Comparison of ENCODE assay signal across 25 cellular contexts in genomic region chr11:2135648-2136201, GRCh38. TPM values are rescaled to one million over a fixed set of nuclear protein-coding genes. Genes with fewer than 3 reads are reported as not detected.
DNase-seq lines count a peak whose midpoint lies in the region; ATAC-seq, FAIRE-seq and TF ChIP-seq lines count a peak whose summit lies in the region.
"Had no signal": no experiment of that assay in that cellular context is flagged by ENCODE, and none has a peak within 500 bp of the region (broad histone marks: within the 10 kb centered on the region; RNA-seq: fewer than 3 reads in every experiment).

No MANE protein-coding gene starts in this region.

- ATAC-seq in Right ventricle myocardium superior (ENCODE audit: poor library complexity) (no peak), Right ventricle myocardium inferior (no peak)
- ATAC-seq: activated CD8-positive, alpha-beta T cell treated with anti-CD3 and anti-CD28 coated beads, Interleukin-2, amount 10 ng/mL, durations not matched to agents 7 days and 5 days; natural killer cell had no signal

- H3K36me3 Mint-ChIP-seq in glutamatergic neuron (ENCODE audit: unreplicated experiment) (peaks cover 10% of the 10 kb centered on the region), nephron (ENCODE audit: low read depth) (peaks cover 47% of the 10 kb centered on the region), type B pancreatic cell (peaks cover 21% of the 10 kb centered on the region)
- H3K36me3 Mint-ChIP-seq: natural killer cell had no signal

- peaks cover 14% of the 10 kb centered on the region for H3K27me3 Mint-ChIP-seq in glutamatergic neuron (ENCODE audit: unreplicated experiment)
- peaks cover 80% of the 10 kb centered on the region for H3K27me3 Mint-ChIP-seq in nephron (ENCODE audit: low read depth)
- peaks cover 37% of the 10 kb centered on the region for H3K27me3 Mint-ChIP-seq in type B pancreatic cell

- DNase-seq in Right ventricle myocardium superior (peak; percentile 40), Right ventricle myocardium inferior (ENCODE audit: missing footprints) (no peak), glutamatergic neuron (peak; percentile 7), type B pancreatic cell (ENCODE audit: extremely low spot score, unreplicated experiment) (no peak), NCI-H774 (lab: John Stamatoyannopoulos, UW) (no peak), D721Med (ENCODE audit: insufficient read length, low spot score) (no peak)
- no peak for DNase-seq in activated CD4-positive, CD25-positive, alpha-beta regulatory T cell (lab: John Stamatoyannopoulos, UW)
- DNase-seq: activated CD8-positive, alpha-beta T cell treated with anti-CD3 and anti-CD28 coated beads, Interleukin-2, amount 10 ng/mL, durations not matched to agents 7 days and 5 days; activated naive CD4-positive, alpha-beta T cell treated with anti-CD3 and anti-CD28 coated beads, Interleukin-2, amount 50 U/mL, for 16 hours; activated T-cell treated with anti-CD3 and anti-CD28 coated beads, Interleukin-2, amount 50 U/mL, for 48 hours; DMS 273 treated with DMSO at 0.1 percent for 48 hours; HFFc6; IMR-90; natural killer cell; NCI-H2081 treated with DMSO at 0.1 percent for 48 hours; NK-92 treated with Interleukin-12 subunit alpha and Interleukin-12 subunit beta, amount 100 ng/mL, for 24 hours had no signal

- FAIRE-seq in D721Med (lab: Jason Lieb, UNC): no peak
- FAIRE-seq: A204.1, astrocyte, colon, endometrium, G401.6 had no signal

- H3K27ac Mint-ChIP-seq in glutamatergic neuron (ENCODE audit: unreplicated experiment) (no peak overlapping the region), nephron (peak overlapping the region; percentile 55 to 90 (median 69)), type B pancreatic cell (peak overlapping the region; percentile 81)
- H3K27ac Mint-ChIP-seq: activated CD8-positive, alpha-beta T cell treated with anti-CD3 and anti-CD28 coated beads, Interleukin-2, amount 10 ng/mL, durations not matched to agents 7 days and 5 days; HFFc6; natural killer cell had no signal

- peaks cover 9% of the 10 kb centered on the region for H3K4me1 Mint-ChIP-seq in glutamatergic neuron (ENCODE audit: low read depth, unreplicated experiment)
- peaks cover 31% of the 10 kb centered on the region for H3K4me1 Mint-ChIP-seq in nephron
- H3K4me1 Mint-ChIP-seq in type B pancreatic cell (ENCODE audit: unreplicated experiment): peaks cover 3% of the 10 kb centered on the region

- no peak overlapping the region for H3K4me3 Mint-ChIP-seq in glutamatergic neuron (ENCODE audit: unreplicated experiment)
- H3K4me3 Mint-ChIP-seq in nephron: peak overlapping the region; percentile 93 to 96 (median 95)
- peak overlapping the region; percentile 89 for H3K4me3 Mint-ChIP-seq in type B pancreatic cell
- H3K4me3 Mint-ChIP-seq: activated CD8-positive, alpha-beta T cell treated with anti-CD3 and anti-CD28 coated beads, Interleukin-2, amount 10 ng/mL, durations not matched to agents 7 days and 5 days; HFFc6 had no signal

- H3K9me3 Mint-ChIP-seq in glutamatergic neuron (ENCODE audit: unreplicated experiment): peaks cover 8% of the 10 kb centered on the region
- H3K9me3 Mint-ChIP-seq in nephron: no peaks in the 10 kb centered on the region
- H3K9me3 Mint-ChIP-seq in type B pancreatic cell: no peaks in the 10 kb centered on the region
- H3K9me3 Mint-ChIP-seq: HFFc6, natural killer cell had no signal

- no peak for TF ChIP-seq CTCF in glutamatergic neuron (IDR thresholded peaks at IDR 0.05; ENCODE audit: partially characterized antibody, unreplicated experiment)
- TF ChIP-seq CTCF in nephron (IDR thresholded peaks at IDR 0.05; ENCODE audit: unreplicated experiment in 3 of 3): no peak
- no peak for TF ChIP-seq CTCF in type B pancreatic cell (conservative IDR thresholded peaks at IDR 0.05)
- no peak for TF ChIP-seq CTCF in D721Med (IDR thresholded peaks at IDR 0.05; ENCODE audit: insufficient read depth, missing control alignments)

- intact Hi-C loops in Right ventricle myocardium superior (cut with DNase I): no loop called here
- intact Hi-C loops in Right ventricle myocardium inferior (cut with DNase I): loop anchor here (1.0 to 5.0 kb wide), 2 partner anchors 39 to 253 kb away; no protein-coding TSS in a partner anchor

RNA-seq across cellular contexts. Expression of gene IGF2, which starts 3.5 kb away (rescaled TPM):
- 79.9 TPM for total RNA-seq in Right ventricle myocardium superior
- total RNA-seq in Right ventricle myocardium inferior: 80.9 TPM
- 21.5 TPM for total RNA-seq in glutamatergic neuron (ENCODE audit: unreplicated experiment)
- total RNA-seq in type B pancreatic cell (ENCODE audit: low replicate concordance): 2,350 and 3,865 TPM in 2 replicates
- total RNA-seq: activated CD8-positive, alpha-beta T cell treated with anti-CD3 and anti-CD28 coated beads, Interleukin-2, amount 10 ng/mL, durations not matched to agents 7 days and 5 days; natural killer cell had no signal

RNA-seq across cellular contexts. Expression of gene INS, which starts 25.3 kb away (rescaled TPM):
- not detected for total RNA-seq in Right ventricle myocardium superior
- not detected for total RNA-seq in Right ventricle myocardium inferior
- not detected for total RNA-seq in glutamatergic neuron (ENCODE audit: unreplicated experiment)
- 1,584 and 3,976 TPM in 2 replicates for total RNA-seq in type B pancreatic cell (ENCODE audit: low replicate concordance)
- total RNA-seq: activated CD8-positive, alpha-beta T cell treated with anti-CD3 and anti-CD28 coated beads, Interleukin-2, amount 10 ng/mL, durations not matched to agents 7 days and 5 days; astrocyte; HFFc6; IMR-90; natural killer cell; NCI-H460; prostate gland; ureter had no signal

RNA-seq across cellular contexts. Expression of gene TH, which starts 35.9 kb away (rescaled TPM):
- total RNA-seq in Right ventricle myocardium superior: not detected
- not detected for total RNA-seq in Right ventricle myocardium inferior
- total RNA-seq in glutamatergic neuron (ENCODE audit: unreplicated experiment): not detected
- 2.2 and 11.1 TPM in 2 replicates for total RNA-seq in type B pancreatic cell (ENCODE audit: low replicate concordance)
- total RNA-seq: activated CD8-positive, alpha-beta T cell treated with anti-CD3 and anti-CD28 coated beads, Interleukin-2, amount 10 ng/mL, durations not matched to agents 7 days and 5 days; astrocyte; HFFc6; IMR-90; natural killer cell; NCI-H460 had no signal

Comparison
In these comparisons a context has a peak if more than half of its experiments do, and no peak if none do; other contexts are left out.
1. DNase-seq: peak in Right ventricle myocardium superior (single experiment) and glutamatergic neuron (single experiment); none in Right ventricle myocardium inferior (single experiment), type B pancreatic cell (single experiment), NCI-H774 (single experiment), D721Med (single experiment) and activated CD4-positive, CD25-positive, alpha-beta regulatory T cell (0 of 4).
2. RNA of gene IGF2, which starts 3.5 kb away (total RNA-seq): 2,350 to 3,865 TPM in type B pancreatic cell; 80.9 TPM in Right ventricle myocardium inferior (single experiment), 79.9 TPM in Right ventricle myocardium superior (single experiment) and 21.5 TPM in glutamatergic neuron (single experiment); every median in the first group is over 10 times any median in the second.
3. RNA of gene INS, which starts 25.3 kb away (total RNA-seq): 1,584 to 3,976 TPM in type B pancreatic cell; not detected in Right ventricle myocardium superior (single experiment), not detected in Right ventricle myocardium inferior (single experiment) and not detected in glutamatergic neuron (single experiment); every median in the first group is over 1,000 times any median in the second.